In genomic region chr3:12479919-12480425, GRCh38 we compare ENCODE assay signal across 1 cellular context.
TF ChIP-seq lines count a peak whose summit lies in the region.

No MANE protein-coding gene starts in this region.

TF ChIP-seq in HepG2, 621 proteins besides CTCF, POLR2A, EP300 and RAD21 (continued from another document and continues in another):
- TF ChIP-seq CEBPZ (IDR thresholded peaks at IDR 0.05; ENCODE audit: low read length) (no peak), FLYWCH1 (CRISPR knock-in tag; IDR thresholded peaks at IDR 0.05) (no peak), TIGD3 (CRISPR knock-in tag; IDR thresholded peaks at IDR 0.05; ENCODE audit: borderline replicate concordance) (no peak), ZNF501 (CRISPR knock-in tag; IDR thresholded peaks at IDR 0.05) (0 out of 2 replicates have a peak, but pooled peaks have one; percentile 33), SNAPC4 (CRISPR knock-in tag; IDR thresholded peaks at IDR 0.05) (no peak), ZNF781 (CRISPR knock-in tag; IDR thresholded peaks at IDR 0.05; ENCODE audit: borderline replicate concordance, not compliant biosample characterization) (peak; percentile 35), GFI1 (CRISPR knock-in tag; IDR thresholded peaks at IDR 0.05; ENCODE audit: borderline replicate concordance) (no peak), ERF (CRISPR knock-in tag; IDR thresholded peaks at IDR 0.05) (peak; percentile 36; the same call in 1 of the 2 replicates), SOX13 (IDR thresholded peaks at IDR 0.05) (peak; percentile 49; the same call in 1 of the 2 replicates), SOX13 (CRISPR knock-in tag; conservative IDR thresholded peaks at IDR 0.05 in 1 of 2, IDR thresholded peaks at IDR 0.05 in 1 of 2) (peak in 1 of 2 experiments; percentile 80; a peak in 2 of 4 replicates), TEF (CRISPR knock-in tag; IDR thresholded peaks at IDR 0.05) (no peak), ZNF777 (CRISPR knock-in tag; IDR thresholded peaks at IDR 0.05) (no peak), ETS1 (CRISPR knock-in tag; IDR thresholded peaks at IDR 0.05) (no peak), ZNF432 (CRISPR knock-in tag; IDR thresholded peaks at IDR 0.05; ENCODE audit: borderline replicate concordance) (no peak), SNRNP70 (IDR thresholded peaks at IDR 0.05; ENCODE audit: low read depth, low read length) (no peak), ZNF576 (CRISPR knock-in tag; IDR thresholded peaks at IDR 0.05) (peak; percentile 91; the same call in 1 of the 2 replicates), ZNF614 (CRISPR knock-in tag; IDR thresholded peaks at IDR 0.05; ENCODE audit: borderline replicate concordance) (0 out of 2 replicates have a peak, but pooled peaks have one; percentile 41), SALL1 (CRISPR knock-in tag; IDR thresholded peaks at IDR 0.05) (peak; percentile 39; the same call in 1 of the 2 replicates), TBX2 (CRISPR knock-in tag; IDR thresholded peaks at IDR 0.05; ENCODE audit: borderline replicate concordance) (no peak), HIC2 (CRISPR knock-in tag; IDR thresholded peaks at IDR 0.05; ENCODE audit: low read depth) (no peak), NFKB2 (CRISPR knock-in tag; IDR thresholded peaks at IDR 0.05; ENCODE audit: borderline replicate concordance) (no peak), MLLT10 (CRISPR knock-in tag; IDR thresholded peaks at IDR 0.05) (no peak), PPARG (CRISPR knock-in tag; conservative IDR thresholded peaks at IDR 0.05) (0 out of 2 replicates have a peak, but pooled peaks have one; percentile 22), SAP130 (CRISPR knock-in tag; IDR thresholded peaks at IDR 0.05; ENCODE audit: low read depth) (peak; percentile 24; the same call in 1 of the 2 replicates), ZNF703 (CRISPR knock-in tag; IDR thresholded peaks at IDR 0.05; ENCODE audit: borderline replicate concordance) (no peak), MAX (IDR thresholded peaks at IDR 0.05) (0 out of 2 replicates have a peak, but pooled peaks have one; percentile 20), MTERF4 (CRISPR knock-in tag; IDR thresholded peaks at IDR 0.05) (0 out of 2 replicates have a peak, but pooled peaks have one; percentile 28), JUN (CRISPR knock-in tag; IDR thresholded peaks at IDR 0.05) (0 out of 2 replicates have a peak, but pooled peaks have one; percentile 21), PAX8 (CRISPR knock-in tag; IDR thresholded peaks at IDR 0.05; ENCODE audit: borderline replicate concordance) (no peak), GATAD2A (CRISPR knock-in tag; IDR thresholded peaks at IDR 0.05) (peak; percentile 36; the same call in 1 of the 2 replicates), CBFB (CRISPR knock-in tag; IDR thresholded peaks at IDR 0.05) (no peak), MTA3 (CRISPR knock-in tag; IDR thresholded peaks at IDR 0.05) (no peak), MEF2D (CRISPR knock-in tag; IDR thresholded peaks at IDR 0.05) (0 out of 2 replicates have a peak, but pooled peaks have one; percentile 50)
- TF ChIP-seq, protein P1, sequence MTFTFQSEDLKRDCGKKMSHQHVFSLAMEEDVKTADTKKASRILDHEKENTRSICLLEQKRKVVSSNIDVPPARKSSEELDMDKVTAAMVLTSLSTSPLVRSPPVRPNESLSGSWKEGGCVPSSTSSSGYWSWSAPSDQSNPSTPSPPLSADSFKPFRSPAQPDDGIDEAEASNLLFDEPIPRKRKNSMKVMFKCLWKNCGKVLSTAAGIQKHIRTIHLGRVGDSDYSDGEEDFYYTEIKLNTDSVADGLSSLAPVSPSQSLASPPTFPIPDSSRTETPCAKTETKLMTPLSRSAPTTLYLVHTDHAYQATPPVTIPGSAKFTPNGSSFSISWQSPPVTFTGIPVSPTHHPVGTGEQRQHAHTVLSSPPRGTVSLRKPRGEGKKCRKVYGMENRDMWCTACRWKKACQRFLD (CRISPR knock-in tag; IDR thresholded peaks at IDR 0.05; ENCODE audit: borderline replicate concordance) = no peak
- TF ChIP-seq, protein P2, sequence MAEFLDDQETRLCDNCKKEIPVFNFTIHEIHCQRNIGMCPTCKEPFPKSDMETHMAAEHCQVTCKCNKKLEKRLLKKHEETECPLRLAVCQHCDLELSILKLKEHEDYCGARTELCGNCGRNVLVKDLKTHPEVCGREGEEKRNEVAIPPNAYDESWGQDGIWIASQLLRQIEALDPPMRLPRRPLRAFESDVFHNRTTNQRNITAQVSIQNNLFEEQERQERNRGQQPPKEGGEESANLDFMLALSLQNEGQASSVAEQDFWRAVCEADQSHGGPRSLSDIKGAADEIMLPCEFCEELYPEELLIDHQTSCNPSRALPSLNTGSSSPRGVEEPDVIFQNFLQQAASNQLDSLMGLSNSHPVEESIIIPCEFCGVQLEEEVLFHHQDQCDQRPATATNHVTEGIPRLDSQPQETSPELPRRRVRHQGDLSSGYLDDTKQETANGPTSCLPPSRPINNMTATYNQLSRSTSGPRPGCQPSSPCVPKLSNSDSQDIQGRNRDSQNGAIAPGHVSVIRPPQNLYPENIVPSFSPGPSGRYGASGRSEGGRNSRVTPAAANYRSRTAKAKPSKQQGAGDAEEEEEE (CRISPR knock-in tag; IDR thresholded peaks at IDR 0.05; ENCODE audit: borderline replicate concordance) = no peak
- TF ChIP-seq, protein P3, sequence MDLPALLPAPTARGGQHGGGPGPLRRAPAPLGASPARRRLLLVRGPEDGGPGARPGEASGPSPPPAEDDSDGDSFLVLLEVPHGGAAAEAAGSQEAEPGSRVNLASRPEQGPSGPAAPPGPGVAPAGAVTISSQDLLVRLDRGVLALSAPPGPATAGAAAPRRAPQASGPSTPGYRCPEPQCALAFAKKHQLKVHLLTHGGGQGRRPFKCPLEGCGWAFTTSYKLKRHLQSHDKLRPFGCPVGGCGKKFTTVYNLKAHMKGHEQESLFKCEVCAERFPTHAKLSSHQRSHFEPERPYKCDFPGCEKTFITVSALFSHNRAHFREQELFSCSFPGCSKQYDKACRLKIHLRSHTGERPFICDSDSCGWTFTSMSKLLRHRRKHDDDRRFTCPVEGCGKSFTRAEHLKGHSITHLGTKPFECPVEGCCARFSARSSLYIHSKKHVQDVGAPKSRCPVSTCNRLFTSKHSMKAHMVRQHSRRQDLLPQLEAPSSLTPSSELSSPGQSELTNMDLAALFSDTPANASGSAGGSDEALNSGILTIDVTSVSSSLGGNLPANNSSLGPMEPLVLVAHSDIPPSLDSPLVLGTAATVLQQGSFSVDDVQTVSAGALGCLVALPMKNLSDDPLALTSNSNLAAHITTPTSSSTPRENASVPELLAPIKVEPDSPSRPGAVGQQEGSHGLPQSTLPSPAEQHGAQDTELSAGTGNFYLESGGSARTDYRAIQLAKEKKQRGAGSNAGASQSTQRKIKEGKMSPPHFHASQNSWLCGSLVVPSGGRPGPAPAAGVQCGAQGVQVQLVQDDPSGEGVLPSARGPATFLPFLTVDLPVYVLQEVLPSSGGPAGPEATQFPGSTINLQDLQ (CRISPR knock-in tag; IDR thresholded peaks at IDR 0.05) = no peak
